ENCODE assay signal across 8 cellular contexts in genomic region chr17:5249615-5250014, GRCh38. TPM values are rescaled to one million over a fixed set of nuclear protein-coding genes. Genes with fewer than 3 reads are reported as not detected.
DNase-seq lines count a peak whose midpoint lies in the region; ATAC-seq and TF ChIP-seq lines count a peak whose summit lies in the region.

No MANE protein-coding gene starts in this region.

- no peaks in the 10 kb centered on the region for H3K27me3 ChIP-seq in CD4-positive, alpha-beta memory T cell (ENCODE audit: insufficient read depth, low read length)

- H3K4me3 Mint-ChIP-seq in CD4-positive, alpha-beta memory T cell: peak overlapping the region in 1 of 8 donors; percentile 8
- H3K4me3 Mint-ChIP-seq in naive thymus-derived CD8-positive, alpha-beta T cell: peak overlapping the region in 3 of 10 donors; percentile 2 to 23 (median 2)

- peaks cover 2% of the 10 kb centered on the region in 2 donors for H3K27me3 Mint-ChIP-seq in CD4-positive, alpha-beta memory T cell
- no peaks in the 10 kb centered on the region for H3K27me3 Mint-ChIP-seq in naive thymus-derived CD8-positive, alpha-beta T cell

- no peak overlapping the region for H3K4me3 ChIP-seq in CD4-positive, alpha-beta memory T cell (ENCODE audit: low read length in 2 of 2)

- CTCF ChIA-PET in CD4-positive, alpha-beta memory T cell (lab: Charles Lee; ENCODE audit: partially characterized antibody): interaction anchor here (0.7 to 2.8 kb wide), 13 partner anchors 8 to 1187 kb away, joined by 3 to 13 read pairs (median 4); partner anchors contain the start of gene C1QBP

- no peaks in the 10 kb centered on the region for H3K9me3 Mint-ChIP-seq in CD4-positive, alpha-beta memory T cell
- H3K9me3 Mint-ChIP-seq in naive thymus-derived CD8-positive, alpha-beta T cell: no peaks in the 10 kb centered on the region

- no peaks in the 10 kb centered on the region for H3K9me3 ChIP-seq in CD4-positive, alpha-beta memory T cell (ENCODE audit: control insufficient read depth in 1 of 2, low read length in 2 of 2)

- intact Hi-C loops in CD4-positive, alpha-beta memory T cell (cut with micrococcal nuclease): loop anchor here (1.0 to 2.0 kb wide), 3 partner anchors 58 to 1177 kb away; partner anchors contain the start of gene C1QBP

- no peaks in the 10 kb centered on the region for H3K36me3 ChIP-seq in CD4-positive, alpha-beta memory T cell (ENCODE audit: insufficient read depth, low read length)

- H3K4me1 ChIP-seq in CD4-positive, alpha-beta memory T cell (ENCODE audit: insufficient read depth, low read length): peaks cover 7% of the 10 kb centered on the region

- peak; percentile 81 to 85 for ATAC-seq in naive thymus-derived CD8-positive, alpha-beta T cell
- no peak for ATAC-seq in HG03025 (IDR thresholded peaks at IDR 0.05; ENCODE audit: low FRiP score, unreplicated experiment)

- peak overlapping the region in 3 of 7 donors; percentile 64 to 94 (median 71) for H3K27ac Mint-ChIP-seq in CD4-positive, alpha-beta memory T cell
- H3K27ac Mint-ChIP-seq in naive thymus-derived CD8-positive, alpha-beta T cell: peak overlapping the region in 9 of 10 donors; percentile 4 to 81 (median 33)

- POLR2A ChIA-PET in CD4-positive, alpha-beta memory T cell (lab: Charles Lee; ENCODE audit: partially characterized antibody): interaction anchor here (0.7 kb wide), 1 partner anchor 49 kb away, joined by 3 read pairs; no protein-coding TSS in a partner anchor
- POLR2A ChIA-PET in naive thymus-derived CD8-positive, alpha-beta T cell (lab: Charles Lee): interaction anchor here (0.7 to 1.4 kb wide), 4 partner anchors 34 to 546 kb away, joined by 3 to 6 read pairs (median 4); partner anchors contain the start of genes C1QBP and PELP1

- H3K36me3 Mint-ChIP-seq in CD4-positive, alpha-beta memory T cell: peaks cover 0 to 1% of the 10 kb centered on the region in 2 donors
- H3K36me3 Mint-ChIP-seq in naive thymus-derived CD8-positive, alpha-beta T cell: peaks cover 0 to 3% (median 0%) of the 10 kb centered on the region in 3 donors

- DNase-seq in CD4-positive, alpha-beta memory T cell: peak; percentile 65 to 73 (median 67)
- DNase-seq in HS-5 (ENCODE audit: low read depth): peak; percentile 46
- peak; percentile 7 for DNase-seq in NOMO-1 treated with dmso at 0.1 percent for 144 hours (lab: John Stamatoyannopoulos, UW; ENCODE audit: unreplicated experiment)
- DNase-seq in activated CD8-positive, alpha-beta memory T cell treated with anti-CD3 and anti-CD28 coated beads, Interleukin-2, amount 50 U/mL, for 4 hours: peak; percentile 61
- peak; percentile 76 to 82 for DNase-seq in erythroblast (lab: John Stamatoyannopoulos, UW)
- DNase-seq in naive thymus-derived CD8-positive, alpha-beta T cell: peak; percentile 21 to 83 (median 60)
- DNase-seq in stromal cell of bone marrow (ENCODE audit: low read depth): peak; percentile 57

- no peak for TF ChIP-seq POLR2A in erythroblast (IDR thresholded peaks at IDR 0.05; ENCODE audit: low read length)

- H3K27ac ChIP-seq in CD4-positive, alpha-beta memory T cell (ENCODE audit: low read depth, low read length): no peak overlapping the region

- H3K4me1 Mint-ChIP-seq in CD4-positive, alpha-beta memory T cell: peaks cover 5 to 8% (median 6%) of the 10 kb centered on the region in 4 donors
- H3K4me1 Mint-ChIP-seq in naive thymus-derived CD8-positive, alpha-beta T cell: peaks cover 6 to 20% (median 19%) of the 10 kb centered on the region in 4 donors

RNA-seq across cellular contexts. Expression of gene SCIMP, which starts 15.0 kb away (rescaled TPM):
- total RNA-seq in CD4-positive, alpha-beta memory T cell: under 1 TPM; 0.19 to 0.32 TPM
- polyA plus RNA-seq in CD4-positive, alpha-beta memory T cell: 1 to 10 TPM in 1 of 2 donors, under 1 TPM in 1; 0.08 to 1.5 TPM
- 1 to 10 TPM; 2.3 to 2.8 TPM for total RNA-seq in naive thymus-derived CD8-positive, alpha-beta T cell
- under 1 TPM; 0.11 to 0.72 (median 0.22) TPM for polyA plus RNA-seq in naive thymus-derived CD8-positive, alpha-beta T cell

RNA-seq across cellular contexts. Expression of gene RABEP1, which starts 32.5 kb away (rescaled TPM):
- total RNA-seq in CD4-positive, alpha-beta memory T cell: 10 to 100 TPM; 53.9 to 54.2 TPM
- polyA plus RNA-seq in CD4-positive, alpha-beta memory T cell: 10 to 100 TPM; 13.9 to 33.1 TPM
- 10 to 100 TPM; 57.3 to 58.6 TPM for total RNA-seq in naive thymus-derived CD8-positive, alpha-beta T cell
- polyA plus RNA-seq in naive thymus-derived CD8-positive, alpha-beta T cell: 10 to 100 TPM; 23.5 to 32.7 (median 31.3) TPM

RNA-seq across cellular contexts. Expression of gene ZNF594, which starts 57.9 kb away (rescaled TPM):
- total RNA-seq in CD4-positive, alpha-beta memory T cell: 10 to 100 TPM; 28.9 to 30.7 TPM
- 1 to 10 TPM in 1 of 2 donors, under 1 TPM in 1; 0.57 to 2.6 TPM for polyA plus RNA-seq in CD4-positive, alpha-beta memory T cell
- 10 to 100 TPM; 32.4 to 32.5 TPM for total RNA-seq in naive thymus-derived CD8-positive, alpha-beta T cell
- polyA plus RNA-seq in naive thymus-derived CD8-positive, alpha-beta T cell: 1 to 10 TPM; 1.7 to 3.3 (median 3.3) TPM

Comparison
In these comparisons a context has a peak if more than half of its experiments do, and no peak if none do; other contexts are left out.
1. DNase-seq: peak in every context shown above with its lines; median percentile 79 in erythroblast; 67 in CD4-positive, alpha-beta memory T cell; 61 in activated CD8-positive, alpha-beta memory T cell treated with anti-CD3 and anti-CD28 coated beads, Interleukin-2, amount 50 U/mL, for 4 hours; 60 in naive thymus-derived CD8-positive, alpha-beta T cell; 57 in stromal cell of bone marrow; 46 in HS-5; 7 in NOMO-1 treated with dmso at 0.1 percent for 144 hours.